Comparison of ENCODE assay signal across 12 cellular contexts in genomic region chr2:64487256-64488049, GRCh38. TPM values are rescaled to one million over a fixed set of nuclear protein-coding genes. Genes with fewer than 3 reads are reported as not detected.
DNase-seq lines count a peak whose midpoint lies in the region; ATAC-seq and TF ChIP-seq lines count a peak whose summit lies in the region.
"Had no signal": no experiment of that assay in that cellular context is flagged by ENCODE, and none has a peak within 500 bp of the region (broad histone marks: within the 10 kb centered on the region; RNA-seq: fewer than 3 reads in every experiment).

No MANE protein-coding gene starts in this region.

- peaks cover 0 to 6% (median 0%) of the 10 kb centered on the region in 7 donors for H3K27me3 ChIP-seq in heart right ventricle
- H3K27me3 ChIP-seq: esophagus squamous epithelium had no signal

- CTCF ChIA-PET in activated naive CD4-positive, alpha-beta T cell treated with anti-CD3 and anti-CD28 coated beads, Interleukin-2, amount 10 ng/mL, durations not matched to agents 7 days and 5 days (lab: Charles Lee), result interaction anchor here (0.8 to 12.9 kb wide), 37 partner anchors 9 to 540 kb away, joined by 3 to 211 read pairs (median 4); partner anchors contain the start of gene LGALSL
- CTCF ChIA-PET in activated CD4-positive, alpha-beta memory T cell treated with anti-CD3 and anti-CD28 coated beads for 36 hours (lab: Charles Lee), result interaction anchor here (0.6 to 16.6 kb wide), 73 partner anchors 8 to 557 kb away, joined by 3 to 368 read pairs (median 4); partner anchors contain the start of gene AFTPH

- H3K36me3 ChIP-seq in heart right ventricle, result no peaks in the 10 kb centered on the region
- H3K36me3 ChIP-seq: esophagus squamous epithelium, stomach had no signal

- H3K4me1 Mint-ChIP-seq in T-helper 17 cell, result peaks cover 8% of the 10 kb centered on the region
- peaks cover 33% of the 10 kb centered on the region for H3K4me1 Mint-ChIP-seq in activated naive CD4-positive, alpha-beta T cell treated with anti-CD3 and anti-CD28 coated beads, Interleukin-2, amount 10 ng/mL, durations not matched to agents 7 days and 5 days
- H3K4me1 Mint-ChIP-seq in activated T-helper 2 cell treated with anti-CD3 and anti-CD28 coated beads, Interferon-gamma antibody, Interleukin-2, Interleukin-4, amounts not matched to agents 10 μg/mL and 5 μg/mL and 100 μg/mL, durations not matched to agents 14 hours and 24 hours and 36 hours (ENCODE audit: low read depth), result peaks cover 15% of the 10 kb centered on the region
- H3K4me1 Mint-ChIP-seq in activated CD4-positive, alpha-beta memory T cell treated with anti-CD3 and anti-CD28 coated beads for 36 hours (ENCODE audit: low read depth), result peaks cover 10% of the 10 kb centered on the region

- H3K4me1 ChIP-seq in heart right ventricle, result peaks cover 4 to 39% (median 21%) of the 10 kb centered on the region in 9 donors

- peak overlapping the region in 1 of 10 donors; percentile 8 for H3K27ac ChIP-seq in heart right ventricle
- H3K27ac ChIP-seq: HL-60, stomach had no signal

- no peak overlapping the region for H3K4me3 Mint-ChIP-seq in T-helper 17 cell
- no peak overlapping the region for H3K4me3 Mint-ChIP-seq in activated naive CD4-positive, alpha-beta T cell treated with anti-CD3 and anti-CD28 coated beads, Interleukin-2, amount 10 ng/mL, durations not matched to agents 7 days and 5 days
- H3K4me3 Mint-ChIP-seq in activated T-helper 2 cell treated with anti-CD3 and anti-CD28 coated beads, Interferon-gamma antibody, Interleukin-2, Interleukin-4, amounts not matched to agents 10 μg/mL and 5 μg/mL and 100 μg/mL, durations not matched to agents 14 hours and 24 hours and 36 hours (ENCODE audit: low read depth), result no peak overlapping the region
- no peak overlapping the region for H3K4me3 Mint-ChIP-seq in activated CD4-positive, alpha-beta memory T cell treated with anti-CD3 and anti-CD28 coated beads for 36 hours

- no peak overlapping the region for H3K27ac Mint-ChIP-seq in T-helper 17 cell
- H3K27ac Mint-ChIP-seq in activated naive CD4-positive, alpha-beta T cell treated with anti-CD3 and anti-CD28 coated beads, Interleukin-2, amount 10 ng/mL, durations not matched to agents 7 days and 5 days, result no peak overlapping the region
- H3K27ac Mint-ChIP-seq in activated T-helper 2 cell treated with anti-CD3 and anti-CD28 coated beads, Interferon-gamma antibody, Interleukin-2, Interleukin-4, amounts not matched to agents 10 μg/mL and 5 μg/mL and 100 μg/mL, durations not matched to agents 14 hours and 24 hours and 36 hours, result no peak overlapping the region
- no peak overlapping the region for H3K27ac Mint-ChIP-seq in activated CD4-positive, alpha-beta memory T cell treated with anti-CD3 and anti-CD28 coated beads for 36 hours

- ATAC-seq in heart right ventricle (peak in 7 of 8 donors; percentile 23 to 73 (median 40)), Right ventricle myocardium inferior (no peak), T-helper 17 cell (peak; percentile 20), left lobe of liver (peak; percentile 54), HG02884 (IDR thresholded peaks at IDR 0.05; ENCODE audit: unreplicated experiment) (no peak)

- H3K4me3 ChIP-seq in heart right ventricle, result no peak overlapping the region
- H3K4me3 ChIP-seq: esophagus squamous epithelium, stomach had no signal

- 48 to 53% methylated on average over 10 of the region's 10 CpGs for WGBS in heart right ventricle, 2 donors

- H3K36me3 Mint-ChIP-seq in T-helper 17 cell (ENCODE audit: low read depth), result peaks cover 2% of the 10 kb centered on the region
- H3K36me3 Mint-ChIP-seq in activated naive CD4-positive, alpha-beta T cell treated with anti-CD3 and anti-CD28 coated beads, Interleukin-2, amount 10 ng/mL, durations not matched to agents 7 days and 5 days, result no peaks in the 10 kb centered on the region
- no peaks in the 10 kb centered on the region for H3K36me3 Mint-ChIP-seq in activated T-helper 2 cell treated with anti-CD3 and anti-CD28 coated beads, Interferon-gamma antibody, Interleukin-2, Interleukin-4, amounts not matched to agents 10 μg/mL and 5 μg/mL and 100 μg/mL, durations not matched to agents 14 hours and 24 hours and 36 hours (ENCODE audit: low read depth)
- H3K36me3 Mint-ChIP-seq in activated CD4-positive, alpha-beta memory T cell treated with anti-CD3 and anti-CD28 coated beads for 36 hours, result no peaks in the 10 kb centered on the region

- no peak for TF ChIP-seq CTCF in heart right ventricle (IDR thresholded peaks at IDR 0.05)

- DNase-seq in heart right ventricle (no peak), Right ventricle myocardium inferior (ENCODE audit: missing footprints) (no peak), T-helper 17 cell (no peak), left lobe of liver (ENCODE audit: low spot score) (no peak)
- DNase-seq in activated naive CD4-positive, alpha-beta T cell treated with anti-CD3 and anti-CD28 coated beads, Interleukin-2, amount 10 ng/mL, durations not matched to agents 7 days and 5 days, result no peak
- no peak for DNase-seq in activated T-helper 2 cell treated with anti-CD3 and anti-CD28 coated beads, Interferon-gamma antibody, Interleukin-2, Interleukin-4, amounts not matched to agents 10 μg/mL and 5 μg/mL and 100 μg/mL, durations not matched to agents 14 hours and 24 hours and 36 hours (ENCODE audit: low spot score)
- no peak for DNase-seq in activated CD4-positive, alpha-beta memory T cell treated with anti-CD3 and anti-CD28 coated beads for 36 hours
- DNase-seq: esophagus squamous epithelium, NCI-H1436 treated with DMSO at 0.1 percent for 48 hours had no signal

- POLR2A ChIA-PET in activated CD4-positive, alpha-beta memory T cell treated with anti-CD3 and anti-CD28 coated beads for 36 hours (lab: Charles Lee), result interaction anchor here (1.2 kb wide), 1 partner anchor 157 kb away, joined by 5 read pairs; no protein-coding TSS in a partner anchor

- H3K27me3 Mint-ChIP-seq in T-helper 17 cell, result peaks cover 21% of the 10 kb centered on the region
- peaks cover 47% of the 10 kb centered on the region for H3K27me3 Mint-ChIP-seq in activated naive CD4-positive, alpha-beta T cell treated with anti-CD3 and anti-CD28 coated beads, Interleukin-2, amount 10 ng/mL, durations not matched to agents 7 days and 5 days
- peaks cover 36% of the 10 kb centered on the region for H3K27me3 Mint-ChIP-seq in activated T-helper 2 cell treated with anti-CD3 and anti-CD28 coated beads, Interferon-gamma antibody, Interleukin-2, Interleukin-4, amounts not matched to agents 10 μg/mL and 5 μg/mL and 100 μg/mL, durations not matched to agents 14 hours and 24 hours and 36 hours (ENCODE audit: low read depth)
- H3K27me3 Mint-ChIP-seq in activated CD4-positive, alpha-beta memory T cell treated with anti-CD3 and anti-CD28 coated beads for 36 hours, result no peaks in the 10 kb centered on the region

- H3K9me3 ChIP-seq in heart right ventricle (no peaks in the 10 kb centered on the region), T-helper 17 cell (ENCODE audit: control insufficient read depth, low read length, poor library complexity, severe bottlenecking) (no peaks in the 10 kb centered on the region)
- H3K9me3 ChIP-seq: esophagus squamous epithelium, stomach had no signal

- no peaks in the 10 kb centered on the region for H3K9me3 Mint-ChIP-seq in activated naive CD4-positive, alpha-beta T cell treated with anti-CD3 and anti-CD28 coated beads, Interleukin-2, amount 10 ng/mL, durations not matched to agents 7 days and 5 days
- H3K9me3 Mint-ChIP-seq in activated T-helper 2 cell treated with anti-CD3 and anti-CD28 coated beads, Interferon-gamma antibody, Interleukin-2, Interleukin-4, amounts not matched to agents 10 μg/mL and 5 μg/mL and 100 μg/mL, durations not matched to agents 14 hours and 24 hours and 36 hours, result no peaks in the 10 kb centered on the region
- no peaks in the 10 kb centered on the region for H3K9me3 Mint-ChIP-seq in activated CD4-positive, alpha-beta memory T cell treated with anti-CD3 and anti-CD28 coated beads for 36 hours

- intact Hi-C loops in heart right ventricle (cut with DNase I), result loop anchor here (1.0 to 10.0 kb wide), 10 partner anchors 140 to 443 kb away; no protein-coding TSS in a partner anchor
- intact Hi-C loops in Right ventricle myocardium inferior (cut with DNase I), result loop anchor here (1.0 to 5.0 kb wide), 3 partner anchors 75 to 435 kb away; no protein-coding TSS in a partner anchor
- intact Hi-C loops in activated T-helper 2 cell treated with anti-CD3 and anti-CD28 coated beads, Interferon-gamma antibody, Interleukin-2, Interleukin-4, amounts not matched to agents 10 μg/mL and 5 μg/mL and 100 μg/mL, durations not matched to agents 14 hours and 24 hours and 36 hours (cut with micrococcal nuclease), result loop anchor here (1.0 kb wide), 2 partner anchors 156 to 438 kb away; no protein-coding TSS in a partner anchor
- intact Hi-C loops in activated CD4-positive, alpha-beta memory T cell treated with anti-CD3 and anti-CD28 coated beads for 36 hours (cut with micrococcal nuclease), result loop anchor here (1.0 to 5.0 kb wide), 3 partner anchors 95 to 438 kb away; no protein-coding TSS in a partner anchor

RNA-seq across cellular contexts. Expression of gene LGALSL, which starts 33.5 kb away (rescaled TPM):
- 10 to 100 TPM in 7 of 10 donors, 1 to 10 TPM in 3; 5.3 to 24.8 (median 12.3) TPM for total RNA-seq in heart right ventricle
- polyA plus RNA-seq in heart right ventricle, result 1 to 10 TPM; 5.8 to 9.4 TPM
- 6.6 TPM for total RNA-seq in Right ventricle myocardium inferior
- total RNA-seq in T-helper 17 cell, result 10 to 100 TPM in 1 of 2 donors, 1 to 10 TPM in 1; 2.5 to 31.0 TPM
- total RNA-seq in left lobe of liver, result 5.5 TPM
- total RNA-seq in activated T-helper 2 cell treated with anti-CD3 and anti-CD28 coated beads, Interferon-gamma antibody, Interleukin-2, Interleukin-4, amounts not matched to agents 10 μg/mL and 5 μg/mL and 100 μg/mL, durations not matched to agents 14 hours and 24 hours and 36 hours, result 2.6 and 3.3 TPM in 2 replicates
- 1 to 10 TPM; 1.3 to 1.5 TPM for total RNA-seq in activated CD4-positive, alpha-beta memory T cell treated with anti-CD3 and anti-CD28 coated beads for 36 hours

RNA-seq across cellular contexts. Expression of gene AFTPH, which starts 36.7 kb away (rescaled TPM):
- 10 to 100 TPM in 8 of 10 donors, 1 to 10 TPM in 2; 9.8 to 12.8 (median 11.0) TPM for total RNA-seq in heart right ventricle
- polyA plus RNA-seq in heart right ventricle, result 10 to 100 TPM in 1 of 2 donors, 1 to 10 TPM in 1; 7.9 to 22.3 TPM
- 14.0 TPM for total RNA-seq in Right ventricle myocardium inferior
- total RNA-seq in T-helper 17 cell, result 10 to 100 TPM; 33.2 to 34.8 TPM
- 15.2 TPM for total RNA-seq in left lobe of liver
- total RNA-seq in activated T-helper 2 cell treated with anti-CD3 and anti-CD28 coated beads, Interferon-gamma antibody, Interleukin-2, Interleukin-4, amounts not matched to agents 10 μg/mL and 5 μg/mL and 100 μg/mL, durations not matched to agents 14 hours and 24 hours and 36 hours, result 34.6 and 36.6 TPM in 2 replicates
- 10 to 100 TPM; 34.8 to 36.4 TPM for total RNA-seq in activated CD4-positive, alpha-beta memory T cell treated with anti-CD3 and anti-CD28 coated beads for 36 hours

Comparison
In these comparisons a context has a peak if more than half of its experiments do, and no peak if none do; other contexts are left out.
1. ATAC-seq: peak in heart right ventricle (7 of 8), T-helper 17 cell (single experiment) and left lobe of liver (single experiment); none in Right ventricle myocardium inferior (single experiment) and HG02884 (single experiment).